7 cellular contexts compared by ENCODE assay signal in genomic region chr17:31383488-31383887, GRCh38. TPM values are rescaled to one million over a fixed set of nuclear protein-coding genes. Genes with fewer than 3 reads are reported as not detected.
A peak's percentile ranks its signal among the peaks of the same experiment; 100 is the strongest.
DNase-seq lines count a peak whose midpoint lies in the region; ATAC-seq and TF ChIP-seq lines count a peak whose summit lies in the region.
"Not testable (repeated sequence)": the region's sequence is repeated elsewhere in the genome, so short reads cannot be mapped to it uniquely, and the experiment has no call there.

No MANE protein-coding gene starts in this region.

- not testable (repeated sequence) for H3F3A ChIP-seq in GM23338 (replicated peaks; ENCODE audit: low read depth)

- H3K4me3 Mint-ChIP-seq in GM23338; activated naive CD4-positive, alpha-beta T cell treated with anti-CD3 and anti-CD28 coated beads for 36 hours: not testable (repeated sequence)

- H3K4me1 ChIP-seq in DND-41 (ENCODE audit: insufficient read depth, low read length); GM23338 (ENCODE audit: insufficient read depth); foreskin keratinocyte: not testable (repeated sequence)

- H3K79me2 ChIP-seq in DND-41 (ENCODE audit: insufficient read depth, low read length); GM23338 (replicated peaks; ENCODE audit: insufficient read depth): not testable (repeated sequence)

- intact Hi-C loops in activated naive CD4-positive, alpha-beta T cell treated with anti-CD3 and anti-CD28 coated beads for 36 hours (cut with micrococcal nuclease), result not testable (repeated sequence)

- not testable (repeated sequence) for H3K4me2 ChIP-seq in DND-41 (ENCODE audit: insufficient read depth, low read length); GM23338

- not testable (repeated sequence) for H4K20me1 ChIP-seq in DND-41 (ENCODE audit: insufficient read depth, low read length); GM23338 (replicated peaks; ENCODE audit: insufficient read depth)

- not testable (repeated sequence) for ATAC-seq in DND-41 (ENCODE audit: insufficient read depth, low read depth); foreskin keratinocyte
- peak; percentile 17; the same call in 1 of the 3 replicates for ATAC-seq in GM23338

- not testable (repeated sequence) for H3K9me3 Mint-ChIP-seq in GM23338; activated naive CD4-positive, alpha-beta T cell treated with anti-CD3 and anti-CD28 coated beads for 36 hours

- TF ChIP-seq CTCF in DND-41 (IDR thresholded peaks at IDR 0.05; ENCODE audit: borderline replicate concordance, extremely low read depth, low read length, poor library complexity, severe bottlenecking), result peak; percentile 14
- TF ChIP-seq CTCF in GM23338 (conservative IDR thresholded peaks at IDR 0.05; ENCODE audit: low read depth in 2 of 2), result peak; percentile 27 to 46; a peak in 3 of 4 replicates
- TF ChIP-seq CTCF in foreskin keratinocyte (conservative IDR thresholded peaks at IDR 0.05), result peak; percentile 23

- not testable (repeated sequence) for H3K9ac ChIP-seq in DND-41 (ENCODE audit: low read depth, low read length)

- not testable (repeated sequence) for H2AFZ ChIP-seq in DND-41 (ENCODE audit: low read depth, low read length); GM23338

- H3K27me3 ChIP-seq in DND-41 (ENCODE audit: insufficient read depth, low read length, poor library complexity); GM23338 (ENCODE audit: insufficient read depth): not testable (repeated sequence)
- H3K27me3 ChIP-seq in foreskin keratinocyte, result peaks cover 11% of the 10 kb centered on the region

- not testable (repeated sequence) for H3K27ac Mint-ChIP-seq in GM23338; activated naive CD4-positive, alpha-beta T cell treated with anti-CD3 and anti-CD28 coated beads for 36 hours

- not testable (repeated sequence) for H3K36me3 ChIP-seq in DND-41 (ENCODE audit: insufficient read depth, low read length); GM23338 (ENCODE audit: insufficient read depth)

- DNase-seq in DND-41; GM23338 (ENCODE audit: low spot score); foreskin keratinocyte: not testable (repeated sequence)
- DNase-seq in NAMALWA (ENCODE audit: low spot score), result peak; percentile 26
- DNase-seq in NCI-H524 treated with DMSO at 0.1 percent for 48 hours (lab: John Stamatoyannopoulos, UW), result peak; percentile 36
- DNase-seq in OCI-M1 (lab: John Stamatoyannopoulos, UW), result peak; percentile 8
- peak; percentile 29 for DNase-seq in activated naive CD4-positive, alpha-beta T cell treated with anti-CD3 and anti-CD28 coated beads for 36 hours

- not testable (repeated sequence) for H3K9me3 ChIP-seq in DND-41 (ENCODE audit: insufficient read depth, low read length, severe bottlenecking)

- H3K27me3 Mint-ChIP-seq in GM23338 (ENCODE audit: insufficient read depth, low read depth, poor library complexity); activated naive CD4-positive, alpha-beta T cell treated with anti-CD3 and anti-CD28 coated beads for 36 hours (ENCODE audit: low read depth): not testable (repeated sequence)

- H3K4me1 Mint-ChIP-seq in GM23338; activated naive CD4-positive, alpha-beta T cell treated with anti-CD3 and anti-CD28 coated beads for 36 hours (ENCODE audit: low read depth): not testable (repeated sequence)

- not testable (repeated sequence) for H3K27ac ChIP-seq in DND-41 (ENCODE audit: low read length); GM23338 (ENCODE audit: low read depth); foreskin keratinocyte

- not testable (repeated sequence) for H3K36me3 Mint-ChIP-seq in GM23338 (ENCODE audit: low read depth); activated naive CD4-positive, alpha-beta T cell treated with anti-CD3 and anti-CD28 coated beads for 36 hours (ENCODE audit: low read depth)

- H3K4me3 ChIP-seq in DND-41 (ENCODE audit: low read depth in 1 of 2, low read length in 2 of 2); GM23338: not testable (repeated sequence)

- CTCF ChIA-PET in activated naive CD4-positive, alpha-beta T cell treated with anti-CD3 and anti-CD28 coated beads for 36 hours (lab: Charles Lee), result interaction anchor here (0.6 to 1.3 kb wide), 2 partner anchors 14 to 28 kb away, joined by 3 read pairs; no protein-coding TSS in a partner anchor

- H3K9me2 ChIP-seq in GM23338 (ENCODE audit: insufficient read depth), result not testable (repeated sequence)

RNA-seq across cellular contexts. Expression of gene RAB11FIP4, which starts 8.0 kb away (rescaled TPM):
- total RNA-seq in GM23338 (2014; rRNA removed; shearing (Covaris generic)), result 65.1 and 65.6 TPM in 2 replicates
- polyA plus RNA-seq in GM23338 (2016; fragmentation: Nextera tagmentation; extraction: Ambion mirVana) (26.0 and 26.7 TPM in 2 replicates), foreskin keratinocyte (2.6 TPM in 2 replicates)
- 10 to 100 TPM; 31.3 to 33.1 TPM for total RNA-seq in activated naive CD4-positive, alpha-beta T cell treated with anti-CD3 and anti-CD28 coated beads for 36 hours
- total RNA-seq in foreskin keratinocyte, result 7.1 and 9.0 TPM in 2 replicates
